5 cellular contexts compared by ENCODE assay signal in genomic region chr4:54243541-54243940, GRCh38. TPM values are rescaled to one million over a fixed set of nuclear protein-coding genes. Genes with fewer than 3 reads are reported as not detected.
"Had no signal": no experiment of that assay in that cellular context is flagged by ENCODE, and none has a peak within 500 bp of the region (broad histone marks: within the 10 kb centered on the region; RNA-seq: fewer than 3 reads in every experiment).

No MANE protein-coding gene starts in this region.

RNA-seq across cellular contexts. Expression of gene PDGFRA, which starts 14.4 kb away (rescaled TPM):
- total RNA-seq: HT-29, HT1080 had no signal
- polyA plus RNA-seq: HepG2, IgD-negative memory B cell, K562 had no signal
